In the genomic region with DNA sequence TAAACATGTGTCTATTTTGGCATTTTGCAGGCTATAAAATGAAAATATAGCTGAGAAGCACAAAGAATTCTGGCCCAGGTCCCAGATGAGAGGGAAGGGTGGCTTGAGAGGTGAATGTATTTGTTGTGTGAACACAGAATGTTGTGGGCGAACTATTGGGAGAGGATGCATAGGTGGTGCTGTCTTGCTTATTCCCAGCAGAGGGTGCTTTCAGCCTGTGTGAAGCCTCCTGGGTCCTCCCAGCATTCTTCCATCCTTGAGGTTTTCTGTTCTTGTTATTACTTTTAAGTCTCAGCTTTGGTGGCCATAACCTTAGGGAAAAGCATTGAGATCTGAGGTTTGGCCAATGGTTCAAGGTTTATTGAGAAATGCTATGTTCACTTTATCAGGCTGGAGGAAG, we compare ENCODE assay signal across 8 cellular contexts.
DNase-seq lines count a peak whose midpoint lies in the region; ATAC-seq and TF ChIP-seq lines count a peak whose summit lies in the region.

No MANE protein-coding gene starts in this region.

- no peaks in the 10 kb centered on the region for H3K79me1 ChIP-seq in neuronal stem cell (ENCODE audit: low read depth, low read length)

- no peak overlapping the region for H2BK120ac ChIP-seq in neuronal stem cell (ENCODE audit: low read depth, low read length)

- no CpG with 5 or more reads among the region's 1 CpG for WGBS in neuronal stem cell (ENCODE audit: extremely low coverage in 2 of 2, insufficient read length in 2 of 2, insufficient replicate concordance in 1 of 2), 2 donors

- H3K9me3 ChIP-seq in neuronal stem cell (replicated peaks in 1 of 2; ENCODE audit: control insufficient read depth in 2 of 2, insufficient read depth in 1 of 2, low read depth in 1 of 2, low read length in 2 of 2), result no peaks in the 10 kb centered on the region

- no peak overlapping the region for H3K4ac ChIP-seq in neuronal stem cell (ENCODE audit: low read length)

- no peak overlapping the region for H3K4me3 Mint-ChIP-seq in chondrocyte (ENCODE audit: unreplicated experiment)

- H3K9ac ChIP-seq in neuronal stem cell (ENCODE audit: low read depth, low read length, poor library complexity), result no peak overlapping the region

- no peak overlapping the region for H2BK12ac ChIP-seq in neuronal stem cell (ENCODE audit: low read length)

- peaks cover 3% of the 10 kb centered on the region for H3K36me3 Mint-ChIP-seq in chondrocyte (ENCODE audit: low read depth)

- H3K4me2 ChIP-seq in neuronal stem cell (ENCODE audit: insufficient read depth, low read length, poor library complexity, severe bottlenecking), result no peak overlapping the region

- no peak overlapping the region for H3K18ac ChIP-seq in neuronal stem cell (ENCODE audit: low read length)

- no peak overlapping the region for H3K23ac ChIP-seq in neuronal stem cell (ENCODE audit: low read depth, low read length, poor library complexity)

- no peak overlapping the region for H3K27ac ChIP-seq in neuronal stem cell (replicated peaks; ENCODE audit: low read length)

- no peak overlapping the region for H2AFZ ChIP-seq in neuronal stem cell (ENCODE audit: low read length)

- DNase-seq in GM10248 (ENCODE audit: extremely low spot score), result no peak
- peak; percentile 54 for DNase-seq in LHCN-M2 (ENCODE audit: low read depth)
- no peak for DNase-seq in chondrocyte (ENCODE audit: low spot score)
- peak; percentile 9 for DNase-seq in neuronal stem cell (ENCODE audit: low spot score)
- DNase-seq in MV-4-11 (lab: John Stamatoyannopoulos, UW), result no peak

- no peak overlapping the region for H3K4me3 ChIP-seq in neuronal stem cell (ENCODE audit: low read length in 2 of 2)

- TF ChIP-seq CTCF in GM10248 (IDR thresholded peaks at IDR 0.05; ENCODE audit: control extremely low read depth, extremely low read depth, low read depth, missing control alignments) (peak; percentile 37), chondrocyte (IDR thresholded peaks at IDR 0.05) (peak; percentile 78)

- H3K14ac ChIP-seq in neuronal stem cell (ENCODE audit: low read length), result no peak overlapping the region

- no peak overlapping the region for H2AK5ac ChIP-seq in neuronal stem cell (ENCODE audit: low read depth, low read length)

- H3K27me3 Mint-ChIP-seq in chondrocyte (ENCODE audit: low read depth), result peaks cover 7% of the 10 kb centered on the region

- CTCF ChIA-PET in GM10248 (lab: Yijun Ruan, JAX), result interaction anchor here (0.7 to 2.0 kb wide), 12 partner anchors 9 to 649 kb away, joined by 3 to 7 read pairs (median 4); no protein-coding TSS in a partner anchor

- H2BK5ac ChIP-seq in neuronal stem cell (ENCODE audit: low read length), result no peak overlapping the region

- no peak overlapping the region for H4K8ac ChIP-seq in neuronal stem cell (ENCODE audit: low read depth, low read length)

- POLR2A ChIA-PET in GM10248 (lab: Yijun Ruan, JAX), result no interaction called here

- ATAC-seq in GM19023 (IDR thresholded peaks at IDR 0.05; ENCODE audit: unreplicated experiment) (no peak), HG02678 (IDR thresholded peaks at IDR 0.05; ENCODE audit: unreplicated experiment) (no peak), HG03108 (IDR thresholded peaks at IDR 0.05; ENCODE audit: unreplicated experiment) (no peak)

- no peaks in the 10 kb centered on the region for H3K4me1 ChIP-seq in neuronal stem cell (ENCODE audit: control insufficient read depth in 2 of 2, insufficient read depth in 1 of 2, low read depth in 1 of 2, low read length in 2 of 2)

- peaks cover 5% of the 10 kb centered on the region for H3K4me1 Mint-ChIP-seq in chondrocyte (ENCODE audit: low read depth)

- no peak overlapping the region for H4K91ac ChIP-seq in neuronal stem cell (ENCODE audit: low read depth, low read length, poor library complexity)

- no peaks in the 10 kb centered on the region for H3K9me3 Mint-ChIP-seq in chondrocyte (ENCODE audit: low read depth)

- H3K27me3 ChIP-seq in neuronal stem cell (ENCODE audit: control insufficient read depth in 3 of 3, insufficient read depth in 3 of 3, low read depth in 1 of 3, low read length in 3 of 3), result no peaks in the 10 kb centered on the region

- no peak overlapping the region for H2BK15ac ChIP-seq in neuronal stem cell (ENCODE audit: low read length)

- H3K36me3 ChIP-seq in neuronal stem cell (replicated peaks in 1 of 2; ENCODE audit: control insufficient read depth in 2 of 2, insufficient read depth in 2 of 2, low read length in 2 of 2), result no peaks in the 10 kb centered on the region

- H3K27ac Mint-ChIP-seq in chondrocyte (ENCODE audit: unreplicated experiment), result no peak overlapping the region

Comparison
In these comparisons a context has a peak if more than half of its experiments do, and no peak if none do; other contexts are left out.
1. DNase-seq: peak in LHCN-M2 (single experiment) and neuronal stem cell (single experiment); none in GM10248 (single experiment), chondrocyte (single experiment) and MV-4-11 (single experiment).